ENCODE assay signal across 1 cellular context in genomic region chr9:114914139-114914538, GRCh38.
TF ChIP-seq lines count a peak whose summit lies in the region.

No MANE protein-coding gene starts in this region.

TF ChIP-seq in WTC11, 78 proteins besides CTCF, POLR2A, EP300 and RAD21 (continued from another document):
- TF ChIP-seq AR (CRISPR knock-in tag; IDR thresholded peaks at IDR 0.05) (no peak), ATF1 (CRISPR knock-in tag; IDR thresholded peaks at IDR 0.05) (no peak)
TF ChIP-seq in WTC11: peak in this region for 0.
